ENCODE assay signal across 8 cellular contexts in the genomic region with DNA sequence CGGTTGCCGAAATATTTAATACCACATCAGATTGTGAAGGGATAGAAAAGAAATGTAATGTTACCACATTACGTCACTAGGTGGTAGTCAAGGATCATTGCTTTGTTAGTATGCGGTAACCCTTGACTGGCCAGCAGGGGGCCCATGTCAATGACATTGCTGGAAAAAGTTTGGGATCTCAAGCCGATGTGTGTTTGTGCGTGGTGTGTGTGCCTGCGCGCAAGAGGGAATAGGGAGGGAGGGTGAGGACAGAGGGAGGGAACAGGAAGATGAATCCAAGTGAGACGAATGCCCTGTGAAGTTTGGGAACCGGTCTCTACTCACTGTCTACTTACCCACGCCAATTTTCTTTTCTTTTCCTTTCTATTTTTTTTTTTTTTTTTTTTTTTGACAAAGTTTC. TPM values are rescaled to one million over a fixed set of nuclear protein-coding genes. Genes with fewer than 3 reads are reported as not detected.
DNase-seq lines count a peak whose midpoint lies in the region; TF ChIP-seq lines count a peak whose summit lies in the region.

No MANE protein-coding gene starts in this region.

- TF ChIP-seq CTCF in GM12864 (IDR thresholded peaks at IDR 0.05; ENCODE audit: low read depth, low read length, missing control alignments) (peak; percentile 96), HFFc6 (IDR thresholded peaks at IDR 0.05) (peak; percentile 98), left ventricle myocardium inferior (IDR thresholded peaks at IDR 0.05; ENCODE audit: borderline replicate concordance) (peak; percentile 92)

- no peak overlapping the region for H3K27ac ChIP-seq in left ventricle myocardium inferior (replicated peaks)

- no peak overlapping the region for H3K27ac Mint-ChIP-seq in HFFc6
- H3K27ac Mint-ChIP-seq in activated naive CD8-positive, alpha-beta T cell treated with anti-CD3 and anti-CD28 coated beads for 36 hours, result no peak overlapping the region

- DNase-seq in GM12864 (ENCODE audit: low read depth) (peak; percentile 38), HFFc6 (peak; percentile 78), MV-4-11 (lab: John Stamatoyannopoulos, UW) (peak; percentile 71), SK-N-DZ (ENCODE audit: low spot score) (peak; percentile 79), left ventricle myocardium inferior (peak; percentile 55), renal cortical epithelial cell (ENCODE audit: low read depth) (peak; percentile 70), cortex of kidney (lab: John Stamatoyannopoulos, UW) (no peak)
- DNase-seq in activated naive CD8-positive, alpha-beta T cell treated with anti-CD3 and anti-CD28 coated beads for 36 hours, result peak; percentile 41

- peak overlapping the region; percentile 7; the same call in 1 of the 2 replicates for H3K4me3 ChIP-seq in GM12864 (ENCODE audit: low read depth, low read length)
- H3K4me3 ChIP-seq in left ventricle myocardium inferior, result peak overlapping the region; percentile 29

- H3K9me3 ChIP-seq in left ventricle myocardium inferior (replicated peaks), result peaks cover 17% of the 10 kb centered on the region

- no peaks in the 10 kb centered on the region for H3K36me3 Mint-ChIP-seq in HFFc6 (ENCODE audit: low read depth)
- H3K36me3 Mint-ChIP-seq in activated naive CD8-positive, alpha-beta T cell treated with anti-CD3 and anti-CD28 coated beads for 36 hours, result peaks cover 2% of the 10 kb centered on the region

- no peaks in the 10 kb centered on the region for H3K4me1 Mint-ChIP-seq in HFFc6 (ENCODE audit: low read depth)
- peaks cover 4% of the 10 kb centered on the region for H3K4me1 Mint-ChIP-seq in activated naive CD8-positive, alpha-beta T cell treated with anti-CD3 and anti-CD28 coated beads for 36 hours

- peaks cover 8% of the 10 kb centered on the region; the same call in 1 of the 2 replicates for H3K27me3 Mint-ChIP-seq in HFFc6 (ENCODE audit: insufficient read depth)
- peaks cover 25% of the 10 kb centered on the region for H3K27me3 Mint-ChIP-seq in activated naive CD8-positive, alpha-beta T cell treated with anti-CD3 and anti-CD28 coated beads for 36 hours

- H3K9me3 Mint-ChIP-seq in HFFc6, result no peaks in the 10 kb centered on the region
- H3K9me3 Mint-ChIP-seq in activated naive CD8-positive, alpha-beta T cell treated with anti-CD3 and anti-CD28 coated beads for 36 hours, result peaks cover 12% of the 10 kb centered on the region

- H3K36me3 ChIP-seq in left ventricle myocardium inferior, result no peaks in the 10 kb centered on the region

- intact Hi-C loops in left ventricle myocardium inferior (cut with micrococcal nuclease), result no loop called here

- H3K4me3 Mint-ChIP-seq in HFFc6, result peak overlapping the region; percentile 81
- H3K4me3 Mint-ChIP-seq in activated naive CD8-positive, alpha-beta T cell treated with anti-CD3 and anti-CD28 coated beads for 36 hours, result peak overlapping the region; percentile 51

- H3K27me3 ChIP-seq in left ventricle myocardium inferior (ENCODE audit: low read depth), result peaks cover 20% of the 10 kb centered on the region

- H3K4me1 ChIP-seq in left ventricle myocardium inferior, result no peaks in the 10 kb centered on the region

RNA-seq across cellular contexts. Expression of a gene that starts 10.7 kb away (rescaled TPM):
- total RNA-seq in HFFc6 (2021; fragmentation: NEBNext Ultra II Directional; extraction: Animal tissue kit (Norgen Biotek cat#: 25700)), result not detected
- polyA plus RNA-seq in SK-N-DZ (2014; cell fraction: cytosol; rRNA removed), result not detected in 2 replicates
- polyA plus RNA-seq in SK-N-DZ (2014; cell fraction: nucleus; rRNA removed), result not detected in 2 replicates
- under 1 TPM in 1 of 2 experiments, not detected in 1; 0.16 TPM for total RNA-seq in activated naive CD8-positive, alpha-beta T cell treated with anti-CD3 and anti-CD28 coated beads for 36 hours
- total RNA-seq in left ventricle myocardium inferior, result not detected
- not detected in 2 replicates for total RNA-seq in renal cortical epithelial cell

RNA-seq across cellular contexts. Expression of a gene that starts 45.7 kb away (rescaled TPM):
- 10 to 100 TPM in 5 of 6 experiments, 1 to 10 TPM in 1; 9.9 to 15.7 (median 11.2) TPM for total RNA-seq in HFFc6 (2021; fragmentation: NEBNext Ultra II Directional; extraction: Animal tissue kit (Norgen Biotek cat#: 25700))
- 35.9 and 36.7 TPM in 2 replicates for polyA plus RNA-seq in SK-N-DZ (2014; cell fraction: cytosol; rRNA removed)
- polyA plus RNA-seq in SK-N-DZ (2014; cell fraction: nucleus; rRNA removed), result 41.7 and 41.9 TPM in 2 replicates
- total RNA-seq in activated naive CD8-positive, alpha-beta T cell treated with anti-CD3 and anti-CD28 coated beads for 36 hours, result 10 to 100 TPM; 16.5 to 19.3 TPM
- total RNA-seq in left ventricle myocardium inferior, result 8.0 TPM
- 28.5 and 63.6 TPM in 2 replicates for total RNA-seq in renal cortical epithelial cell
